Comparison of ENCODE assay signal across 15 cellular contexts in genomic region chr2:95016616-95017307, GRCh38. TPM values are rescaled to one million over a fixed set of nuclear protein-coding genes. Genes with fewer than 3 reads are reported as not detected.
"Had no signal": no experiment of that assay in that cellular context is flagged by ENCODE, and none has a peak within 500 bp of the region (broad histone marks: within the 10 kb centered on the region; RNA-seq: fewer than 3 reads in every experiment).

No MANE protein-coding gene starts in this region.

- ATAC-seq: activated T-helper 17 cell treated with anti-CD3 and anti-CD28 coated beads, Interleukin-2, amount 50 U/mL, for 72 hours; stimulated activated naive CD8-positive, alpha-beta T cell treated with anti-CD3 and anti-CD28 coated beads, Interleukin-15, Interleukin-2, amounts not matched to agents 100 U/mL and 50 U/mL, for 24 hours had no signal

- H3K27ac ChIP-seq: esophagus muscularis mucosa, prostate gland, right atrium auricular region, transverse colon had no signal

- H3K27me3 ChIP-seq: right atrium auricular region, transverse colon had no signal

- H3K4me1 ChIP-seq: esophagus muscularis mucosa, prostate gland, right atrium auricular region, transverse colon had no signal

- H3K4me3 ChIP-seq: esophagus muscularis mucosa, lung, prostate gland, right atrium auricular region, transverse colon had no signal

- H3K36me3 ChIP-seq: esophagus muscularis mucosa, prostate gland, right atrium auricular region, transverse colon had no signal

- H3K9me3 ChIP-seq: esophagus muscularis mucosa, prostate gland, right atrium auricular region, SK-N-SH, transverse colon had no signal

- DNase-seq: activated CD4-positive, alpha-beta T cell treated with anti-CD3 and anti-CD28 coated beads, Interleukin-2, amount 50 U/mL, for 4 hours; activated naive CD4-positive, alpha-beta T cell treated with Interleukin-2 at 50 U/mL for 16 hours; activated T-cell treated with anti-CD3 and anti-CD28 coated beads, Interleukin-2, amount 50 U/mL, for 1 hour; SK-N-SH; stimulated activated CD4-positive, alpha-beta T cell treated with anti-CD3 and anti-CD28 coated beads, Interleukin-12 subunit alpha, Interleukin-12 subunit beta, amount 100 ng/mL, for 4 hours; stimulated activated CD4-positive, alpha-beta T cell treated with anti-CD3 and anti-CD28 coated beads, Interleukin-1b, Interleukin-23, amount 100 ng/mL, for 48 hours; stimulated activated naive CD8-positive, alpha-beta T cell treated with anti-CD3 and anti-CD28 coated beads, Interleukin-15, Interleukin-2, amounts not matched to agents 100 U/mL and 50 U/mL, for 24 hours; transverse colon had no signal

RNA-seq across cellular contexts. Expression of gene MAL, which starts 8.7 kb away (rescaled TPM):
- total RNA-seq: osteocyte had no signal
- polyA plus RNA-seq: neural cell, SK-N-SH had no signal
